In the genomic region with DNA sequence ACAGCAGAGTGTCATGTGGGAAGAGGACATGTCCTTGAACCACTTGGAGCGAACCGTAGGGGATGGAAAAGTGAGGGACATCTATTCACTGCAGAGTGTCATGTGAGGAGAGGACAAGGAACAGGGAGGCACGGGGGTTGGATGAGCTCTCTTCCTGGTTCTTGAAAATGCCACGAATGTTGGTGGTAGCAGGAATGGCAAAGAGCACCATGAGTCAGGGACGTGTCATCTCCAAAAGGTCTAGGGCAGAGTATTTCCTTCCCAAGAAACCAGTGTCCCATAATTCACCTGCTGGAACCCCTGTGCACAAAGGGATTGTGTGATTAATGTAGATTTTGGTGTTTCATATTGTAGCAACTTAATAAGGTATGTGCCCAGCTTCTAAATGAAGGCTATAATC, we compare ENCODE assay signal across 17 cellular contexts.
"Had no signal": no experiment of that assay in that cellular context is flagged by ENCODE, and none has a peak within 500 bp of the region (broad histone marks: within the 10 kb centered on the region; RNA-seq: fewer than 3 reads in every experiment).

No MANE protein-coding gene starts in this region.

- H3K9me3 Mint-ChIP-seq: activated CD4-positive, alpha-beta memory T cell treated with anti-CD3 and anti-CD28 coated beads for 36 hours; activated naive CD4-positive, alpha-beta T cell treated with anti-CD3 and anti-CD28 coated beads, Interleukin-2, amount 50 U/mL, for 72 hours; activated T-helper 1 cell treated with anti-CD3 and anti-CD28 coated beads, Interleukin-12 subunit alpha, Interleukin-12 subunit beta, Interleukin-2, Interleukin-4 antibody, amounts not matched to agents 30 ng/mL and 10 ng/mL and 1 ng/mL, durations not matched to agents 14 hours and 24 hours and 36 hours; natural killer cell; stimulated activated effector memory CD8-positive, alpha-beta T cell treated with anti-CD3 and anti-CD28 coated beads, Interleukin-12 subunit alpha, Interleukin-12 subunit beta, amount 100 ng/mL, for 72 hours; type B pancreatic cell had no signal

- ATAC-seq: activated naive CD4-positive, alpha-beta T cell treated with anti-CD3 and anti-CD28 coated beads, Interleukin-2, amount 50 U/mL, for 72 hours; natural killer cell; pancreas; stimulated activated effector memory CD8-positive, alpha-beta T cell treated with anti-CD3 and anti-CD28 coated beads, Interleukin-12 subunit alpha, Interleukin-12 subunit beta, amount 100 ng/mL, for 72 hours had no signal

- DNase-seq: activated CD4-positive, alpha-beta memory T cell treated with anti-CD3 and anti-CD28 coated beads for 36 hours; activated gamma-delta T cell treated with Interleukin-2 at 50 U/mL for 16 hours; activated T-cell treated with anti-CD3 and anti-CD28 coated beads for 4 hours; effector CD4-positive, alpha-beta T cell; esophagus squamous epithelium; hippocampal formation; islet precursor cell; natural killer cell; pancreas; sigmoid colon; stimulated activated CD4-positive, alpha-beta T cell treated with anti-CD3 and anti-CD28 coated beads, Interleukin-4, amount 100 ng/mL, for 24 hours; stomach; WERI-Rb-1 had no signal

- H3K4me3 Mint-ChIP-seq: activated CD4-positive, alpha-beta memory T cell treated with anti-CD3 and anti-CD28 coated beads for 36 hours; activated T-helper 1 cell treated with anti-CD3 and anti-CD28 coated beads, Interleukin-12 subunit alpha, Interleukin-12 subunit beta, Interleukin-2, Interleukin-4 antibody, amounts not matched to agents 30 ng/mL and 10 ng/mL and 1 ng/mL, durations not matched to agents 14 hours and 24 hours and 36 hours; natural killer cell; stimulated activated effector memory CD8-positive, alpha-beta T cell treated with anti-CD3 and anti-CD28 coated beads, Interleukin-12 subunit alpha, Interleukin-12 subunit beta, amount 100 ng/mL, for 72 hours; type B pancreatic cell had no signal

- H3K4me1 Mint-ChIP-seq: natural killer cell; stimulated activated effector memory CD8-positive, alpha-beta T cell treated with anti-CD3 and anti-CD28 coated beads, Interleukin-12 subunit alpha, Interleukin-12 subunit beta, amount 100 ng/mL, for 72 hours had no signal

- H3K27ac Mint-ChIP-seq: activated CD4-positive, alpha-beta memory T cell treated with anti-CD3 and anti-CD28 coated beads for 36 hours; activated naive CD4-positive, alpha-beta T cell treated with anti-CD3 and anti-CD28 coated beads, Interleukin-2, amount 50 U/mL, for 72 hours; activated T-helper 1 cell treated with anti-CD3 and anti-CD28 coated beads, Interleukin-12 subunit alpha, Interleukin-12 subunit beta, Interleukin-2, Interleukin-4 antibody, amounts not matched to agents 30 ng/mL and 10 ng/mL and 1 ng/mL, durations not matched to agents 14 hours and 24 hours and 36 hours; natural killer cell; stimulated activated effector memory CD8-positive, alpha-beta T cell treated with anti-CD3 and anti-CD28 coated beads, Interleukin-12 subunit alpha, Interleukin-12 subunit beta, amount 100 ng/mL, for 72 hours; type B pancreatic cell had no signal

- FAIRE-seq: pancreas had no signal

- H3K36me3 Mint-ChIP-seq: activated CD4-positive, alpha-beta memory T cell treated with anti-CD3 and anti-CD28 coated beads for 36 hours; activated naive CD4-positive, alpha-beta T cell treated with anti-CD3 and anti-CD28 coated beads, Interleukin-2, amount 50 U/mL, for 72 hours; natural killer cell; stimulated activated effector memory CD8-positive, alpha-beta T cell treated with anti-CD3 and anti-CD28 coated beads, Interleukin-12 subunit alpha, Interleukin-12 subunit beta, amount 100 ng/mL, for 72 hours; type B pancreatic cell had no signal
